ENCODE assay signal across 1 cellular context in genomic region chr16:27311897-27312303, GRCh38.
TF ChIP-seq lines count a peak whose summit lies in the region.

No MANE protein-coding gene starts in this region.

TF ChIP-seq in HepG2, 621 proteins besides CTCF, POLR2A, EP300 and RAD21 (continues in another document):
- TF ChIP-seq HNF1A (IDR thresholded peaks at IDR 0.05; ENCODE audit: low read depth) (no peak), HNF1A (CRISPR knock-in tag; IDR thresholded peaks at IDR 0.05; ENCODE audit: borderline replicate concordance) (0 out of 2 replicates have a peak, but pooled peaks have one; percentile 24), NR2F2 (IDR thresholded peaks at IDR 0.05; ENCODE audit: borderline replicate concordance, low read depth) (0 out of 2 replicates have a peak, but pooled peaks have one; percentile 32), ZSCAN20 (CRISPR knock-in tag; IDR thresholded peaks at IDR 0.05; ENCODE audit: borderline replicate concordance) (no peak), MXI1 (IDR thresholded peaks at IDR 0.05; ENCODE audit: borderline replicate concordance, low read depth, low read length) (no peak), ZFP41 (CRISPR knock-in tag; IDR thresholded peaks at IDR 0.05; ENCODE audit: borderline replicate concordance) (no peak), CREB1 (IDR thresholded peaks at IDR 0.05) (peak; percentile 43; the same call in 1 of the 2 replicates), CREB1 (CRISPR knock-in tag; IDR thresholded peaks at IDR 0.05) (peak; percentile 48; the same call in 1 of the 2 replicates), ZNF235 (CRISPR knock-in tag; IDR thresholded peaks at IDR 0.05; ENCODE audit: borderline replicate concordance) (no peak), NR2F6 (IDR thresholded peaks at IDR 0.05) (peak; percentile 82), NR2F6 (CRISPR knock-in tag; IDR thresholded peaks at IDR 0.05) (peak; percentile 77), ARID5B (CRISPR knock-in tag; IDR thresholded peaks at IDR 0.05) (peak; percentile 22; the same call in 1 of the 2 replicates), KLF16 (CRISPR knock-in tag; IDR thresholded peaks at IDR 0.05) (no peak), GTF3A (CRISPR knock-in tag; conservative IDR thresholded peaks at IDR 0.05) (0 out of 2 replicates have a peak, but pooled peaks have one; percentile 4), FOSL2 (CRISPR knock-in tag; IDR thresholded peaks at IDR 0.05) (peak; percentile 51), HDAC2 (CRISPR knock-in tag; IDR thresholded peaks at IDR 0.05) (peak; percentile 60; the same call in 1 of the 2 replicates), ZNF678 (CRISPR knock-in tag; IDR thresholded peaks at IDR 0.05) (no peak), ZFP36 (IDR thresholded peaks at IDR 0.05; ENCODE audit: borderline replicate concordance, low read depth, low read length, partially characterized antibody) (peak; percentile 95), ZNF317 (CRISPR knock-in tag; IDR thresholded peaks at IDR 0.05) (peak; percentile 89), NFRKB (IDR thresholded peaks at IDR 0.05) (no peak), TFDP1 (CRISPR knock-in tag; IDR thresholded peaks at IDR 0.05; ENCODE audit: borderline replicate concordance) (no peak), SYNCRIP (IDR thresholded peaks at IDR 0.05; ENCODE audit: insufficient read depth, low read depth, low read length) (no peak), E2F1 (CRISPR knock-in tag; IDR thresholded peaks at IDR 0.05) (no peak), THAP9 (CRISPR knock-in tag; IDR thresholded peaks at IDR 0.05; ENCODE audit: borderline replicate concordance) (no peak), PATZ1 (CRISPR knock-in tag; IDR thresholded peaks at IDR 0.05) (no peak), GABPB1 (CRISPR knock-in tag; IDR thresholded peaks at IDR 0.05) (peak; percentile 60; the same call in 1 of the 2 replicates), RCOR2 (CRISPR knock-in tag; IDR thresholded peaks at IDR 0.05) (0 out of 2 replicates have a peak, but pooled peaks have one; percentile 30), SAP130 (CRISPR knock-in tag; IDR thresholded peaks at IDR 0.05; ENCODE audit: low read depth) (peak; percentile 51; the same call in 1 of the 2 replicates), PRDM15 (CRISPR knock-in tag; IDR thresholded peaks at IDR 0.05) (peak; percentile 79; the same call in 1 of the 2 replicates), ZNF790 (CRISPR knock-in tag; IDR thresholded peaks at IDR 0.05; ENCODE audit: borderline replicate concordance) (0 out of 2 replicates have a peak, but pooled peaks have one; percentile 29), PRDM10 (CRISPR knock-in tag; IDR thresholded peaks at IDR 0.05; ENCODE audit: low read depth) (no peak), RARA (CRISPR knock-in tag; IDR thresholded peaks at IDR 0.05) (peak; percentile 55), RXRA (CRISPR knock-in tag; IDR thresholded peaks at IDR 0.05) (peak; percentile 21; the same call in 1 of the 2 replicates)
